8 cellular contexts compared by ENCODE assay signal in the genomic region with DNA sequence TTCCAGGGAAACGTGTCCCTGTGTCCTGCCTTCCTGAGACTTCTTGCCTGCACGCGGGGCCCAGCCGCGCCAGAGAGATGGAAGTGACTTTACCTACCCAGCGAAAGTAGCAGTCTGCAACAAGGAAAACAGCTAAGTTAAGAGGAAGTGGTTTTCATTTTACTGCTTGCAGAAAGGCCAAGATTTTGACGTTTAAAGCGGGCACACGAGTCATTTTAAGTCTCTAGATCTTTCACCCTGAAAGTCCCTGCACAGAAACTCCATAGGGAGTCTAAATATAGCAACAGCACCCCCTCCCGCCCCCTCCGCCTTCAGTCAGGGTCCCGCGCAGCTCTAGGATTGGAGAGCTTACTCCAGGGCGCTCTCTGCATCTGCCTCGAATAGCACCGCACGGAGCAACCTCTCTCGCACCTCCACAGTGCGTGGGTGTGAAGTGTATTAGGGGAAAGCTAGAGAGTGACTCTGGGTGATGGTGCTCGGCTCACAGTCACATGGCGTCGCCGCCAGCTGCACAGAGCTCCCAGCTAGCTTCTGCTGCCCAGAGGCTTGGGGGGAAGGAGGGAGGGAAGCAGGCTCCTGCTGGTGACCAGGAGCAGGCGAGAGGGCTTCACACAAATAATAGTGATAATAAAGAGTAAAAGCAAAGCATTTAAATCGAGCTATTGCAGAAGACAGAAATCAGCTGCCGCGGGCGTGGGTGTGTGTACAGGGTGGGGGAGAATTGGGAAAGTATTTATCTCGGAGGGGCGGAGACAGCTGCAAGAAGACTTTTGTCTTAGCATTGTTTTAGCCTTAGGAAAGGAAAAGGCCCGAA.
A peak's percentile ranks its signal among the peaks of the same experiment; 100 is the strongest.
DNase-seq lines count a peak whose midpoint lies in the region; ATAC-seq, FAIRE-seq and TF ChIP-seq lines count a peak whose summit lies in the region.

No MANE protein-coding gene starts in this region.

- peak overlapping the region; percentile 93 for H3K4me3 Mint-ChIP-seq in T-helper 2 cell treated with Interferon-gamma antibody and Interleukin-4, amounts not matched to agents 5 μg/mL and 100 μg/mL, for 36 hours

- no peaks in the 10 kb centered on the region for H3K9me3 Mint-ChIP-seq in T-helper 2 cell treated with Interferon-gamma antibody and Interleukin-4, amounts not matched to agents 5 μg/mL and 100 μg/mL, for 36 hours

- no peak for TF ChIP-seq CTCF in astrocyte of the cerebellum (IDR thresholded peaks at IDR 0.05; ENCODE audit: low read depth, low read length, missing control alignments)

- peak; percentile 57 for ATAC-seq in HG03354 (IDR thresholded peaks at IDR 0.05; ENCODE audit: poor library complexity, severe bottlenecking, unreplicated experiment)

- peak overlapping the region; percentile 99 for H3K27ac ChIP-seq in BLaER1

- H3K27me3 Mint-ChIP-seq in T-helper 2 cell treated with Interferon-gamma antibody and Interleukin-4, amounts not matched to agents 5 μg/mL and 100 μg/mL, for 36 hours (ENCODE audit: low read depth) = no peaks in the 10 kb centered on the region

- H3K4me1 ChIP-seq in BLaER1 = peaks cover 66% of the 10 kb centered on the region

- H3K4me2 ChIP-seq in BLaER1 = peak overlapping the region; percentile 94

- peaks cover 2% of the 10 kb centered on the region for H3K36me3 Mint-ChIP-seq in T-helper 2 cell treated with Interferon-gamma antibody and Interleukin-4, amounts not matched to agents 5 μg/mL and 100 μg/mL, for 36 hours (ENCODE audit: low read depth)

- no peaks in the 10 kb centered on the region for H3K9me3 ChIP-seq in BLaER1

- in situ Hi-C loops in astrocyte of the cerebellum (cut with HindIII; ENCODE audit: low sequenced_read_pairs) = loop anchor here (5.0 to 25.0 kb wide), 3 partner anchors 342 to 577 kb away; no protein-coding TSS in a partner anchor

- H3K9ac ChIP-seq in BLaER1 = peak overlapping the region; percentile 98

- H3K4me1 Mint-ChIP-seq in T-helper 2 cell treated with Interferon-gamma antibody and Interleukin-4, amounts not matched to agents 5 μg/mL and 100 μg/mL, for 36 hours (ENCODE audit: low read depth) = peaks cover 45% of the 10 kb centered on the region

- H3K27ac Mint-ChIP-seq in T-helper 2 cell treated with Interferon-gamma antibody and Interleukin-4, amounts not matched to agents 5 μg/mL and 100 μg/mL, for 36 hours = peak overlapping the region; percentile 95

- DNase-seq in GM19239 (ENCODE audit: insufficient read length, low spot score) = peak; percentile 45
- DNase-seq in T-helper 2 cell treated with Interferon-gamma antibody and Interleukin-4, amounts not matched to agents 5 μg/mL and 100 μg/mL, for 36 hours (ENCODE audit: low spot score) = peak; percentile 89
- no peak for DNase-seq in astrocyte of the cerebellum (ENCODE audit: low read depth)
- peak; percentile 62 for DNase-seq in iPS-NIHi7 (ENCODE audit: extremely low spot score)
- DNase-seq in stimulated activated CD4-positive, alpha-beta T cell treated with anti-CD3 and anti-CD28 coated beads, Interleukin-1b, Interleukin-23, amount 100 ng/mL, for 4 hours (ENCODE audit: low read depth in 2 of 2) = peak; percentile 60 to 61
- DNase-seq in COR-L47 (lab: John Stamatoyannopoulos, UW) = no peak

- H4K20me1 ChIP-seq in BLaER1 = no peaks in the 10 kb centered on the region

- H3K4me3 ChIP-seq in BLaER1 (peak overlapping the region; percentile 85), astrocyte of the cerebellum (ENCODE audit: low read depth, low read length) (peak overlapping the region; percentile 73)

- peak; percentile 96 for FAIRE-seq in GM19239 (lab: Jason Lieb, UNC)

- no peaks in the 10 kb centered on the region for H3K27me3 ChIP-seq in BLaER1

- no peaks in the 10 kb centered on the region for H3K36me3 ChIP-seq in BLaER1

Comparison
In these comparisons a context has a peak if more than half of its experiments do, and no peak if none do; other contexts are left out.
1. DNase-seq: peak in GM19239 (single experiment), T-helper 2 cell treated with Interferon-gamma antibody and Interleukin-4, amounts not matched to agents 5 μg/mL and 100 μg/mL, for 36 hours (single experiment), iPS-NIHi7 (single experiment) and stimulated activated CD4-positive, alpha-beta T cell treated with anti-CD3 and anti-CD28 coated beads, Interleukin-1b, Interleukin-23, amount 100 ng/mL, for 4 hours (2 of 2); none in astrocyte of the cerebellum (single experiment) and COR-L47 (single experiment).